8 cellular contexts compared by ENCODE assay signal in genomic region chr1:92961131-92961895, GRCh38. TPM values are rescaled to one million over a fixed set of nuclear protein-coding genes. Genes with fewer than 3 reads are reported as not detected.
DNase-seq lines count a peak whose midpoint lies in the region; ATAC-seq, FAIRE-seq and TF ChIP-seq lines count a peak whose summit lies in the region.

Gene DIPK1A, minus strand, starts transcription at chr1:92961462. Its CDS starts 33 bp downstream, at chr1:92961429.

- TF ChIP-seq CTCF in fibroblast of the aortic adventitia (IDR thresholded peaks at IDR 0.05; ENCODE audit: insufficient read depth, low read length) (no peak), neural progenitor cell (IDR thresholded peaks at IDR 0.05) (peak; percentile 44)

- H3K9ac ChIP-seq in neural progenitor cell (no peak within 1 kb of the TSS), stomach smooth muscle (ENCODE audit: low read length in 2 of 2) (peak within 1 kb of the TSS; percentile 94 to 95)

- H2AFZ ChIP-seq in neural progenitor cell (replicated peaks) = peak within 1 kb of the TSS; percentile 97

- H3K27ac Mint-ChIP-seq in neural progenitor cell = peak within 1 kb of the TSS; percentile 23

- H3K9me3 ChIP-seq in neural progenitor cell (ENCODE audit: low read depth) (no peaks in the 10 kb centered on the region), stomach smooth muscle (ENCODE audit: control insufficient read depth in 2 of 2, low read length in 2 of 2) (no peaks in the 10 kb centered on the region)

- H3K27me3 Mint-ChIP-seq in neural progenitor cell (ENCODE audit: insufficient read depth, low read depth) = no peaks in the 10 kb centered on the region

- peaks cover 7% of the 10 kb centered on the region for H3K4me1 Mint-ChIP-seq in neural progenitor cell

- H3K4me3 Mint-ChIP-seq in neural progenitor cell = peak within 1 kb of the TSS; percentile 91

- no peaks in the 10 kb centered on the region for H3K36me3 Mint-ChIP-seq in neural progenitor cell

- H3K79me2 ChIP-seq in neural progenitor cell (ENCODE audit: low read depth) = no peaks in the 10 kb centered on the region

- no peak for FAIRE-seq in HTR-8/SVneo (lab: Jason Lieb, UNC)

- DNase-seq in D341Med (ENCODE audit: low spot score) (peak; percentile 90), HTR-8/SVneo (ENCODE audit: insufficient read length, low spot score) (peak; percentile 69), RPMI7951 (ENCODE audit: low read depth) (peak; percentile 84), fibroblast of the aortic adventitia (ENCODE audit: low read depth) (peak; percentile 63), neural progenitor cell (ENCODE audit: low spot score) (peak; percentile 96)
- peak; percentile 66 for DNase-seq in activated T-helper 9 cell treated with anti-CD3 and anti-CD28 coated beads, Interleukin-2, amount 50 U/mL, for 16 hours (ENCODE audit: low read depth)

- H3K4me3 ChIP-seq in fibroblast of the aortic adventitia (ENCODE audit: low read depth, low read length) = peak within 1 kb of the TSS; percentile 80
- peak within 1 kb of the TSS; percentile 79 for H3K4me3 ChIP-seq in neural progenitor cell
- peak within 1 kb of the TSS; percentile 82 to 89 for H3K4me3 ChIP-seq in stomach smooth muscle (ENCODE audit: low read length in 2 of 2)

- no peaks in the 10 kb centered on the region for H4K20me1 ChIP-seq in neural progenitor cell (ENCODE audit: low read depth)

- H3K4me1 ChIP-seq in neural progenitor cell (peaks cover 8% of the 10 kb centered on the region), stomach smooth muscle (ENCODE audit: control insufficient read depth, insufficient read depth, low read length) (peaks cover 9% of the 10 kb centered on the region)

- H3K4me2 ChIP-seq in neural progenitor cell = peak within 1 kb of the TSS; percentile 98

- H3K36me3 ChIP-seq in neural progenitor cell (no peaks in the 10 kb centered on the region), stomach smooth muscle (ENCODE audit: control insufficient read depth in 2 of 2, insufficient read depth in 2 of 2, low read length in 2 of 2) (no peaks in the 10 kb centered on the region)

- peaks cover 27% of the 10 kb centered on the region for H3F3A ChIP-seq in neural progenitor cell (ENCODE audit: low read depth)

- ATAC-seq in GM21367 (IDR thresholded peaks at IDR 0.05; ENCODE audit: unreplicated experiment) = peak; percentile 30

- H3K27me3 ChIP-seq in neural progenitor cell (peaks cover 28% of the 10 kb centered on the region), stomach smooth muscle (ENCODE audit: control insufficient read depth in 1 of 2, insufficient read depth in 2 of 2, low read length in 2 of 2) (no peaks in the 10 kb centered on the region)

- H3K9me3 Mint-ChIP-seq in neural progenitor cell = no peaks in the 10 kb centered on the region

- H3K27ac ChIP-seq in neural progenitor cell = no peak within 1 kb of the TSS
- peak within 1 kb of the TSS; percentile 95 for H3K27ac ChIP-seq in stomach smooth muscle (ENCODE audit: low read length)

RNA-seq across cellular contexts. Expression of gene DIPK1A, which starts in this region (rescaled TPM):
- 18.3 and 21.3 TPM in 2 replicates for total RNA-seq in RPMI7951 (2014; rRNA removed; shearing (Covaris generic))
- 17.1 and 19.0 TPM in 2 replicates for total RNA-seq in fibroblast of the aortic adventitia (ENCODE audit: low replicate concordance)
- 3.6 and 3.8 TPM in 2 replicates for total RNA-seq in neural progenitor cell (ENCODE audit: low replicate concordance)
